Comparison of ENCODE assay signal across 1 cellular context in the genomic region with DNA sequence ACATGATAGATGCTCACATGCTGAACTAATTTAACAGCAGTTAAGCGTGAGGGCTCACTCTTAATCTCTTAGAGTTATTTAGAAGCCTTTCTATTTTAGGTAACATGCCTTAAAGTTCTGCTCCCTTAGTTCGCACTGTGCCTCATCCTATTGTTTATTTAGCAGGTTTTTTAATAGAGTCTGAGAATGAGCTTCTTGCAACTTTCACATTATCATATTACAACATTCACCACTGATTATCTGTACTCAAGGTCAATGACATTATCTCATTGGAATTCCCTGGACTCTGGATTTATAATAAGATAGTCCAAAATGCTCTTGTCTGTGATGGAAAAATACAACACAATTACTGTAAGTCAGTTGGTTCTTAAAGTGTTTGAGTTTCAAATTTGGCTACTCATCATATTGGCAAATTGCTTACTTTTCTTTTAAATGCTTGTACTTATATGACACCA.
TF ChIP-seq lines count a peak whose summit lies in the region.

No MANE protein-coding gene starts in this region.

TF ChIP-seq in endothelial cell of umbilical vein, 7 proteins besides CTCF, POLR2A, EP300 and RAD21:
- TF ChIP-seq POLR2AphosphoS5 (IDR thresholded peaks at IDR 0.05; ENCODE audit: insufficient read depth, low read depth, low read length): no peak
- TF ChIP-seq MYC (IDR thresholded peaks at IDR 0.05; ENCODE audit: low read depth, low read length): no peak
- no peak for TF ChIP-seq FOS (IDR thresholded peaks at IDR 0.05; ENCODE audit: borderline replicate concordance, insufficient read depth, low read length)
- TF ChIP-seq, protein P1, sequence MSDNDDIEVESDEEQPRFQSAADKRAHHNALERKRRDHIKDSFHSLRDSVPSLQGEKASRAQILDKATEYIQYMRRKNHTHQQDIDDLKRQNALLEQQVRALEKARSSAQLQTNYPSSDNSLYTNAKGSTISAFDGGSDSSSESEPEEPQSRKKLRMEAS (IDR thresholded peaks at IDR 0.05; ENCODE audit: insufficient read depth, insufficient read length): no peak
- no peak for TF ChIP-seq GATA2 (IDR thresholded peaks at IDR 0.05; ENCODE audit: insufficient read depth, insufficient read length, low read depth, low read length)
- TF ChIP-seq EZH2 (IDR thresholded peaks at IDR 0.05; ENCODE audit: borderline replicate concordance, low read depth, low read length, severe bottlenecking): no peak
- no peak for TF ChIP-seq JUN (IDR thresholded peaks at IDR 0.05; ENCODE audit: borderline replicate concordance, insufficient read depth, insufficient read length, low read depth)
